In the genomic region with DNA sequence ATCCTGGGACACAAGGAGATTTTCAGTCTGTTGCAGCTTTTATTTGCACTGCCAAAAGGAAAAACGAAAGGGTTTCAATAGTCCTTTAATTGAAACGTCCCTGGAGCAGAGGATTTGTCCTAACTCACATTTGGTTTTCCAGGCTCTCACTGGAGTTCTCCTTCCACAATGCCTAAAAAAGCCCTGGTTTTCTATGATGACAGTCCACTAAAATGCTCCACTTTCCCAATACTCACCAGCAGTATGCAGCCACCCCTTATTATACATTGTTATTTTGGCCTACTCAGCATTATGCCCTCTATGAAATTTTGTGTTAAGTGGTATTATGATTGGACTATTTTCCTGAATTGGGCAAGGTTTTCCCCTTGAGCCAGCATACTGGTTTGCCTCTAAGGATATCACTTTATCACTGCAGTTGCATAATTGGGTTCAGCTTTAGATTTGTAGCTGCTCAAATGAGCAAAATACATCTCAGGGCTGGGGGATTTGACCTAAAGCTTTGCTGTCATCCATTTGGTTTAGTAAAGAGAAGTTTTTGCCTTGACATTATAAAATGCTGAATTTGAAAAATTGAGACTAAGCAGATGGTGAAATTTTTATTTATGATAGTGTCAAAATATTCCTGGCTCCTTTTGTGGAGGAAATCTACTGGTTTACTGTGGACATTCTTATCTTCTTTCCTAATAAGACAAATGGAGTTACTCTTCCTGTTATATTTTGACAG, we compare ENCODE assay signal across 14 cellular contexts.
DNase-seq lines count a peak whose midpoint lies in the region; ATAC-seq and TF ChIP-seq lines count a peak whose summit lies in the region.
"Had no signal": no experiment of that assay in that cellular context is flagged by ENCODE, and none has a peak within 500 bp of the region (broad histone marks: within the 10 kb centered on the region; RNA-seq: fewer than 3 reads in every experiment).

No MANE protein-coding gene starts in this region.

- DNase-seq in GM23248 (peak; percentile 0), cardiac fibroblast (ENCODE audit: low read depth in 2 of 2) (peak; percentile 8 to 72), left cardiac atrium (no peak), sciatic nerve (ENCODE audit: low spot score) (no peak), mammary epithelial cell (no peak), NCI-H146 (lab: John Stamatoyannopoulos, UW) (no peak), COLO829 (ENCODE audit: low spot score) (no peak), ascending aorta (ENCODE audit: low spot score in 2 of 2) (no peak)
- DNase-seq: activated effector memory CD4-positive, alpha-beta T cell treated with Interleukin-2 at 50 U/mL for 16 hours; mucosa of descending colon; NCI-H1930; NCI-H524 treated with DMSO at 0.1 percent for 48 hours; posterior cingulate gyrus; tibial artery had no signal

- no peak overlapping the region for H3K4me2 ChIP-seq in GM23248 (ENCODE audit: unreplicated experiment)
- no peak overlapping the region for H3K4me2 ChIP-seq in mammary epithelial cell (ENCODE audit: insufficient read depth, low read depth, low read length)

- H3K79me2 ChIP-seq in GM23248 (ENCODE audit: insufficient read depth) (no peaks in the 10 kb centered on the region), mammary epithelial cell (ENCODE audit: insufficient read depth, low read length) (no peaks in the 10 kb centered on the region)

- no peaks in the 10 kb centered on the region for H3K36me3 ChIP-seq in GM23248 (ENCODE audit: low read depth)
- H3K36me3 ChIP-seq in mammary epithelial cell (ENCODE audit: insufficient read depth, low read length), result no peaks in the 10 kb centered on the region
- no peaks in the 10 kb centered on the region for H3K36me3 ChIP-seq in ascending aorta
- H3K36me3 ChIP-seq: tibial artery had no signal

- no peaks in the 10 kb centered on the region for H3K9me2 ChIP-seq in GM23248 (ENCODE audit: insufficient read depth)

- H3K27ac ChIP-seq in GM23248 (no peak overlapping the region), mammary epithelial cell (ENCODE audit: insufficient read depth, low read depth, low read length) (no peak overlapping the region), ascending aorta (no peak overlapping the region)

- no peak overlapping the region for H3K4me3 ChIP-seq in GM23248
- H3K4me3 ChIP-seq in cardiac fibroblast (replicated peaks in 1 of 2; ENCODE audit: low read depth in 2 of 2, low read length in 2 of 2), result no peak overlapping the region
- no peak overlapping the region for H3K4me3 ChIP-seq in mammary epithelial cell (replicated peaks in 1 of 3; ENCODE audit: insufficient read depth in 1 of 3, low read depth in 2 of 3, low read length in 3 of 3)
- no peak overlapping the region for H3K4me3 ChIP-seq in ascending aorta
- H3K4me3 ChIP-seq: mucosa of descending colon, tibial artery had no signal

- CTCF ChIA-PET in mammary epithelial cell (lab: Charles Lee; ENCODE audit: low non-redundant PET), result no interaction called here

- 14 to 22% methylated on average over 2 of the region's 2 CpGs for WGBS in GM23248 (ENCODE audit: low coverage in 1 of 2, low lambda C conversion rate in 2 of 2, missing lambda C conversion rate in 2 of 2), 2 experiments
- 28% methylated on average over 2 of the region's 2 CpGs for WGBS in mammary epithelial cell (ENCODE audit: low coverage, missing lambda C conversion rate)

- H3K4me1 ChIP-seq in GM23248 (ENCODE audit: insufficient read depth) (no peaks in the 10 kb centered on the region), mammary epithelial cell (ENCODE audit: insufficient read depth, low read length) (no peaks in the 10 kb centered on the region), ascending aorta (peaks cover 0 to 8% of the 10 kb centered on the region in 2 donors)

- no TSS peak for BruUV-seq in mammary epithelial cell (replicated peaks; lab: Mats Ljungman, UMichigan)

- intact Hi-C loops in left cardiac atrium (cut with DNase I), result no loop called here
- intact Hi-C loops in sciatic nerve (cut with DNase I), result no loop called here
- intact Hi-C loops in mammary epithelial cell (cut with micrococcal nuclease), result no loop called here
- intact Hi-C loops in ascending aorta (cut with DNase I), result no loop called here

- H2AFZ ChIP-seq in GM23248 (peak overlapping the region; percentile 28; the same call in 1 of the 2 replicates), mammary epithelial cell (ENCODE audit: low read depth, low read length) (no peak overlapping the region)

- no peak for TF ChIP-seq CTCF in cardiac fibroblast (IDR thresholded peaks at IDR 0.05; ENCODE audit: low read depth, low read length)
- TF ChIP-seq CTCF in mammary epithelial cell (conservative IDR thresholded peaks at IDR 0.05 in 1 of 2, IDR thresholded peaks at IDR 0.05 in 1 of 2; ENCODE audit: extremely low read depth in 1 of 2, insufficient read depth in 1 of 2, low read depth in 1 of 2, low read length in 2 of 2), result no peak
- TF ChIP-seq CTCF in ascending aorta (IDR thresholded peaks at IDR 0.05), result no peak

- no peaks in the 10 kb centered on the region for H3F3A ChIP-seq in GM23248 (ENCODE audit: insufficient read depth)

- no peaks in the 10 kb centered on the region for H3K27me3 ChIP-seq in GM23248 (replicated peaks; ENCODE audit: insufficient read depth)
- no peaks in the 10 kb centered on the region for H3K27me3 ChIP-seq in mammary epithelial cell (ENCODE audit: insufficient read depth, low read length)
- no peaks in the 10 kb centered on the region for H3K27me3 ChIP-seq in ascending aorta
- H3K27me3 ChIP-seq: tibial artery had no signal

- ATAC-seq in left cardiac atrium (peak; percentile 60 to 73), sciatic nerve (peak; percentile 79)
- ATAC-seq: mucosa of descending colon had no signal

- H3K9ac ChIP-seq in GM23248, result no peak overlapping the region
- H3K9ac ChIP-seq in mammary epithelial cell (ENCODE audit: insufficient read depth, low read length), result no peak overlapping the region

- no peaks in the 10 kb centered on the region for H4K20me1 ChIP-seq in GM23248 (ENCODE audit: insufficient read depth)
- H4K20me1 ChIP-seq in mammary epithelial cell (ENCODE audit: insufficient read depth, low read length), result no peaks in the 10 kb centered on the region

- no peaks in the 10 kb centered on the region for H3K9me3 ChIP-seq in GM23248 (ENCODE audit: low read depth)
- no peaks in the 10 kb centered on the region for H3K9me3 ChIP-seq in mammary epithelial cell (replicated peaks; ENCODE audit: insufficient read depth, low read length)
- H3K9me3 ChIP-seq in ascending aorta, result no peaks in the 10 kb centered on the region
- H3K9me3 ChIP-seq: mucosa of descending colon, tibial artery had no signal

- in situ Hi-C loops in GM23248 (cut with MboI), result no loop called here
- in situ Hi-C loops in mammary epithelial cell (cut with MboI; ENCODE audit: low sequenced_read_pairs in 2 of 2), result no loop called here

- dilution Hi-C loops in mammary epithelial cell (cut with HindIII; ENCODE audit: low sequenced_read_pairs), result no loop called here

Comparison
In these comparisons a context has a peak if more than half of its experiments do, and no peak if none do; other contexts are left out.
1. DNase-seq: peak in GM23248 (single experiment) and cardiac fibroblast (2 of 2); none in left cardiac atrium (single experiment), sciatic nerve (single experiment), mammary epithelial cell (single experiment), NCI-H146 (single experiment), COLO829 (single experiment) and ascending aorta (0 of 2).